ENCODE assay signal across 9 cellular contexts in the genomic region with DNA sequence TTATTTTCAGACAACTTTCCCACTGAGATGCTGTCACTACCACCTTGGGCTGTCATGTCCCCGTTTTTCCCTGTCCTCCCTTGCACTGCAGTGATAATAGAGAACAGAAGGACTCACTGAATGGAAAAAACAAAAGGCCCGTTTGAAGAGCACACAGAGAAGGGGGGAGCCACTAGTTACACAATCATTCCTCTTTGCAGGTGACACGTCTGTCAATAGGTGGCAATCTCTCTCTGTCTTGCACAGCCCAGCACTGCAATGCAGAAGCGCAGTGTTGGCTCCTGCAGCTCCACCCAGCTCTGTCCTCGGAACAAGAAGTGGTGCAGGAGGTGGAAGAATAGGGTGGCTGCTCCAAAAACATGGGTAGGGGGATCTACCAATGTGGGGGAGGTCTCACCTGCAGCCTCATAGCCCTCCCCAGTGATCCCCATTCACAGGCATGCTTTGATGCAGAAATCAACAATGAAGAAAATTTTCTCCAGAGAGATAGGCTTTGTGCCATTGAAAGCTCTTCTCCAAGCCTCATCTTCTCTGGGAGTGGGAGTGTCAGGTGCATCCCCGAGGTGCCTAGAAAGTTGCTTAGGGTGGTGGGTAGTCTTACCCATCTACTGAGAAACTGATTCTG. TPM values are rescaled to one million over a fixed set of nuclear protein-coding genes. Genes with fewer than 3 reads are reported as not detected.
DNase-seq lines count a peak whose midpoint lies in the region; ATAC-seq and TF ChIP-seq lines count a peak whose summit lies in the region.
"Had no signal": no experiment of that assay in that cellular context is flagged by ENCODE, and none has a peak within 500 bp of the region (broad histone marks: within the 10 kb centered on the region; RNA-seq: fewer than 3 reads in every experiment).

No MANE protein-coding gene starts in this region.

- H3K4me3 ChIP-seq in GM12865 (ENCODE audit: low read depth, low read length): no peak overlapping the region
- H3K4me3 ChIP-seq in esophagus squamous epithelium: peak overlapping the region in 1 of 4 donors; percentile 8

- peaks cover 21 to 77% (median 32%) of the 10 kb centered on the region in 3 donors for H3K4me1 ChIP-seq in esophagus squamous epithelium

- no peaks in the 10 kb centered on the region for H3K9me3 ChIP-seq in esophagus squamous epithelium

- H3K4me1 Mint-ChIP-seq in naive thymus-derived CD8-positive, alpha-beta T cell: peaks cover 9 to 18% (median 15%) of the 10 kb centered on the region in 4 donors

- peaks cover 0 to 8% (median 3%) of the 10 kb centered on the region in 5 donors for H3K27me3 Mint-ChIP-seq in naive thymus-derived CD8-positive, alpha-beta T cell

- TF ChIP-seq CTCF in 22Rv1 (IDR thresholded peaks at IDR 0.05) (peak; percentile 80), GM12865 (IDR thresholded peaks at IDR 0.05; ENCODE audit: insufficient read depth, low read depth, low read length, missing control alignments) (peak; percentile 66), esophagus squamous epithelium (IDR thresholded peaks at IDR 0.05) (peak; percentile 20 to 61 (median 40))

- no peaks in the 10 kb centered on the region for H3K9me3 Mint-ChIP-seq in naive thymus-derived CD8-positive, alpha-beta T cell
- H3K9me3 Mint-ChIP-seq: immature natural killer cell had no signal

- no peaks in the 10 kb centered on the region for H3K27me3 ChIP-seq in esophagus squamous epithelium

- POLR2A ChIA-PET in naive thymus-derived CD8-positive, alpha-beta T cell (lab: Charles Lee): no interaction called here

- no peaks in the 10 kb centered on the region for H3K36me3 ChIP-seq in esophagus squamous epithelium

- no peak for TF ChIP-seq POLR2A in esophagus squamous epithelium (IDR thresholded peaks at IDR 0.05)

- no peaks in the 10 kb centered on the region for H3K36me3 Mint-ChIP-seq in naive thymus-derived CD8-positive, alpha-beta T cell
- H3K36me3 Mint-ChIP-seq: immature natural killer cell had no signal

- WGBS in esophagus squamous epithelium, 2 donors: 7 to 14% methylated on average over 6 of the region's 6 CpGs

- H3K27ac Mint-ChIP-seq in naive thymus-derived CD8-positive, alpha-beta T cell: peak overlapping the region in 3 of 10 donors; percentile 0 to 36 (median 33)

- ATAC-seq in HG02840 (IDR thresholded peaks at IDR 0.05; ENCODE audit: low FRiP score, unreplicated experiment): peak; percentile 38
- ATAC-seq in naive thymus-derived CD8-positive, alpha-beta T cell: peak; percentile 52 to 58

- no peak overlapping the region for H3K27ac ChIP-seq in 22Rv1
- H3K27ac ChIP-seq in esophagus squamous epithelium: peak overlapping the region in 3 of 4 donors; percentile 64 to 74 (median 72)

- H3K4me3 Mint-ChIP-seq in naive thymus-derived CD8-positive, alpha-beta T cell: peak overlapping the region in 1 of 10 donors; percentile 10

- DNase-seq in GM12865 (ENCODE audit: low read depth) (peak; percentile 69), NCI-H1105 treated with DMSO at 0.1 percent for 48 hours (lab: John Stamatoyannopoulos, UW) (peak; percentile 86), SW480 (ENCODE audit: low spot score) (peak; percentile 79), esophagus squamous epithelium (lab: John Stamatoyannopoulos, UW) (no peak), AG08395 (ENCODE audit: low spot score) (no peak)
- peak in 5 of 10 donors; percentile 8 to 19 (median 12) for DNase-seq in naive thymus-derived CD8-positive, alpha-beta T cell

- intact Hi-C loops in esophagus squamous epithelium (cut with DNase I): loop anchor here (10.0 kb wide), 1 partner anchor 174 kb away; no protein-coding TSS in a partner anchor

RNA-seq across cellular contexts. Expression of a gene that starts 31.8 kb away (rescaled TPM):
- 100 to 1,000 TPM in 2 of 4 donors, 10 to 100 TPM in 1, 1 to 10 TPM in 1; 9.4 to 258 (median 70.7) TPM for total RNA-seq in esophagus squamous epithelium
- under 1 TPM; 0.47 to 0.55 TPM for total RNA-seq in naive thymus-derived CD8-positive, alpha-beta T cell
- polyA plus RNA-seq in naive thymus-derived CD8-positive, alpha-beta T cell: under 1 TPM in 2 of 3 donors, not detected in 1; 0.23 to 0.82 TPM

Comparison
In these comparisons a context has a peak if more than half of its experiments do, and no peak if none do; other contexts are left out.
1. DNase-seq: peak in GM12865 (single experiment), NCI-H1105 treated with DMSO at 0.1 percent for 48 hours (single experiment) and SW480 (single experiment); none in esophagus squamous epithelium (single experiment) and AG08395 (single experiment).
2. RNA of a gene that starts 31.8 kb away (total RNA-seq): 9.4 to 258 TPM in esophagus squamous epithelium; 0.47 to 0.55 TPM in naive thymus-derived CD8-positive, alpha-beta T cell; every median in the first group is over 4 times any median in the second.
3. Peak in every context shown above with its lines, with median percentiles within 50 percentile points of each other: CTCF ChIP-seq.